Comparison of ENCODE assay signal across 22 cellular contexts in the genomic region with DNA sequence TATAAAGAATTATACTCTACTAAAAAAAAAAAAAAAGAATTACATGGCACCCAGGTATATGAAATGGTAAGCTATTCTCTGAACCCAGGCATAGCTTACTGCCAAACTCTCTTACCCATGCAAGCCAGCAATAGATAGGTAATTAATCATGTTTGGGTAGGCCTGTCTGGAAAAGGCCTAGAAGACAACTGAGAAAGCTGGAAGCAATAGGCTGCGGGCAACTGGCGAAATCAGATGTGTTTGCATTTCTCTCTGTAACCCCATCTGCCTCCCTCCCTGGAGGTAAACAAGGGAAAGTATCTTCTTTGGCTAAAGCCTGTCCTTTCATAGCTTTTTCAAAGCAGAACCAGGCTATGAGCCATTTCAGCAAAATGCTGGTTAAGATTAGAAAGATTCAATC.
"Had no signal": no experiment of that assay in that cellular context is flagged by ENCODE, and none has a peak within 500 bp of the region (broad histone marks: within the 10 kb centered on the region; RNA-seq: fewer than 3 reads in every experiment).

No MANE protein-coding gene starts in this region.

- ATAC-seq: activated CD8-positive, alpha-beta T cell treated with anti-CD3 and anti-CD28 coated beads for 36 hours; activated naive CD8-positive, alpha-beta T cell treated with anti-CD3 and anti-CD28 coated beads, Interleukin-2, amount 50 U/mL, for 24 hours; activated T-cell treated with anti-CD3 and anti-CD28 coated beads, Interleukin-2, amount 50 U/mL, for 4 hours; left colon; natural killer cell treated with Interleukin-12 subunit alpha and Interleukin-12 subunit beta and Interleukin-15 and Interleukin-18, amount 100 ng/mL, for 72 hours; stimulated activated naive B cell treated with anti-CD40 and anti-IgM and Interleukin-4, amounts not matched to agents 10 μg/mL and 1 μg/mL and 100 μg/mL, for 72 hours had no signal

- DNase-seq: activated CD4-positive, alpha-beta T cell treated with anti-CD3 and anti-CD28 coated beads for 48 hours; activated CD4-positive, CD25-positive, alpha-beta regulatory T cell; activated CD8-positive, alpha-beta T cell treated with anti-CD3 and anti-CD28 coated beads for 36 hours; activated naive CD4-positive, alpha-beta T cell treated with anti-CD3 and anti-CD28 coated beads, Interleukin-2, amount 10 ng/mL, durations not matched to agents 7 days and 5 days; activated naive CD8-positive, alpha-beta T cell treated with anti-CD3 and anti-CD28 coated beads, Interleukin-2, amount 50 U/mL, for 24 hours; activated T-cell treated with anti-CD3 and anti-CD28 coated beads, Interleukin-2, amount 50 U/mL, for 4 hours; aorta; brain microvascular endothelial cell; central memory CD4-positive, alpha-beta T cell; colonic mucosa; erythroblast; glutamatergic neuron; hypothalamus; islet precursor cell; left colon; nucleus accumbens; posterior cingulate gyrus; spleen; stimulated activated naive B cell treated with anti-CD40 and anti-IgM and Interleukin-4, amounts not matched to agents 10 μg/mL and 1 μg/mL and 100 μg/mL, for 72 hours; T1000; upper lobe of left lung had no signal
